Comparison of ENCODE assay signal across 1 cellular context in the genomic region with DNA sequence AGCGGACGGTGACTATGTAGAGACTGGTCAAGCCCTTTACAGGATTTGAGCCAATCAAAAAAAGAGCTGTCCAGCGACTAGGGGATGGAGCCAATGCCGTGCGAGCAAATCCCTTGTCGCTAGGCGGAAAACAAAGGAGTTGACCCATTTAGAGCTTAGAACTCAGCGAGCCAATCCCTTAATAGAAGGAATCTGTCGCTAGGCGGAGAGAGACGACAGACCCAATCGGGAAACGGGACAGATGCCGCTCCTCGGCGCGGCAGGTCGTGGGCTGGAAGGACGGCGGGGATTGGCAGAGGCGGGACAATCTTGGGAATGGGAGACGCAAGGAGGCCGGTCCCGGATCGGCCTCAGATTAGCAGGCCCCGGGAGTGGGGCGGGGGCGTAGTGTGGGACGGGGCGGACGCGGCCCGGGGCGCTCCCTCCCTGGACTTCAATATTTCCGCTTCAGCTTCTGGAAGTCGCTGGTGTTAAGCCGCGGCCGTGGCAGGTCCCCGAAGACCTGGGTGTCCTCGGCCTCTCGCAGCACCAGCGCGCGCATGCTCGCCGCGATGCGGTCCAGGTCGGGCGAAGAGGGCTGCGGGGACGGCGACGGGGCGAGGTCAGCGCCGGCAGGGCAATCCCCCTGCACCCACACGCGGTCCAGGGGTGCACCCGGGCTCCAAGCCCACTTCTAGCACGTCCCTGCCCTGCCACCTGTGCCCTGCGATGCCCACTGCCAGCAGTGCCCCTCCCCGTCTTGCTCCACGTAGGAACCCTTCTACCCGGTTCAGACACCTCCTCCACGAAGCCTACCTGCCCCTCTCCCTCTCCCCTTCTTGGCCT.
TF ChIP-seq lines count a peak whose summit lies in the region.

No MANE protein-coding gene starts in this region.

TF ChIP-seq in GM23338, 12 proteins besides CTCF, POLR2A, EP300 and RAD21:
- TF ChIP-seq POLR2AphosphoS5 (IDR thresholded peaks at IDR 0.05; ENCODE audit: low read depth) (peak; percentile 66), CREB1 (CRISPR knock-in tag; IDR thresholded peaks at IDR 0.05; ENCODE audit: low read depth) (peak; percentile 85)
- TF ChIP-seq, protein P1, sequence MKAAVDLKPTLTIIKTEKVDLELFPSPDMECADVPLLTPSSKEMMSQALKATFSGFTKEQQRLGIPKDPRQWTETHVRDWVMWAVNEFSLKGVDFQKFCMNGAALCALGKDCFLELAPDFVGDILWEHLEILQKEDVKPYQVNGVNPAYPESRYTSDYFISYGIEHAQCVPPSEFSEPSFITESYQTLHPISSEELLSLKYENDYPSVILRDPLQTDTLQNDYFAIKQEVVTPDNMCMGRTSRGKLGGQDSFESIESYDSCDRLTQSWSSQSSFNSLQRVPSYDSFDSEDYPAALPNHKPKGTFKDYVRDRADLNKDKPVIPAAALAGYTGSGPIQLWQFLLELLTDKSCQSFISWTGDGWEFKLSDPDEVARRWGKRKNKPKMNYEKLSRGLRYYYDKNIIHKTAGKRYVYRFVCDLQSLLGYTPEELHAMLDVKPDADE (IDR thresholded peaks at IDR 0.05) = no peak
